In genomic region chr12:31895449-31896150, GRCh38 we compare ENCODE assay signal across 1 cellular context.
TF ChIP-seq lines count a peak whose summit lies in the region.

No MANE protein-coding gene starts in this region.

TF ChIP-seq in HepG2, 621 proteins besides CTCF, POLR2A, EP300 and RAD21 (continued from another document):
- TF ChIP-seq UBTF (CRISPR knock-in tag; IDR thresholded peaks at IDR 0.05) = no peak
- no peak for TF ChIP-seq ZMAT3 (CRISPR knock-in tag; conservative IDR thresholded peaks at IDR 0.05)
- TF ChIP-seq, protein P1, sequence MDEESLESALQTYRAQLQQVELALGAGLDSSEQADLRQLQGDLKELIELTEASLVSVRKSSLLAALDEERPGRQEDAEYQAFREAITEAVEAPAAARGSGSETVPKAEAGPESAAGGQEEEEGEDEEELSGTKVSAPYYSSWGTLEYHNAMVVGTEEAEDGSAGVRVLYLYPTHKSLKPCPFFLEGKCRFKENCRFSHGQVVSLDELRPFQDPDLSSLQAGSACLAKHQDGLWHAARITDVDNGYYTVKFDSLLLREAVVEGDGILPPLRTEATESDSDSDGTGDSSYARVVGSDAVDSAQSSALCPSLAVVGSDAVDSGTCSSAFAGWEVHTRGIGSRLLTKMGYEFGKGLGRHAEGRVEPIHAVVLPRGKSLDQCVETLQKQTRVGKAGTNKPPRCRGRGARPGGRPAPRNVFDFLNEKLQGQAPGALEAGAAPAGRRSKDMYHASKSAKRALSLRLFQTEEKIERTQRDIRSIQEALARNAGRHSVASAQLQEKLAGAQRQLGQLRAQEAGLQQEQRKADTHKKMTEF (CRISPR knock-in tag; IDR thresholded peaks at IDR 0.05) = no peak
- TF ChIP-seq MAF1 (CRISPR knock-in tag; IDR thresholded peaks at IDR 0.05; ENCODE audit: borderline replicate concordance) = no peak
